16 cellular contexts compared by ENCODE assay signal in the genomic region with DNA sequence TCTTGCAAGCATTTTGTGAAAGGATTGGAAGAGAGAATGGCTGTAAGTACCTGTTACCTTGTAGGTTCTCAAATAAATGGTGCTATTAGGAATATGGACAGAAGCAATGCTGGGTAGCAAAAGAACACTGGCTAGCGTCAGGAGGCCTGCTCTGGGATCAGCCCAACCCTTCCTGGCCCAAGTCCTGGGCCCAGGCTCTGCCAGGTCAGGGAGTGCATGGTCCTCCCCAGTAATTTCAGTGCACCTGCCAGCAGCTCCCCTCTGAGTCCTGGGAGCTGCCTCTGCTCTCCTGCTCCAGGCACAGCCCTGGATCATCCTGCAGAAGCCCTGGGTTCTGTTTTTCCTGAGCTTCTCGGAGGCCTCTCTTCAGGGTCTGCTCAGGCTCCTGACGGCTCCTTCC.
DNase-seq lines count a peak whose midpoint lies in the region; ATAC-seq and TF ChIP-seq lines count a peak whose summit lies in the region.
"Had no signal": no experiment of that assay in that cellular context is flagged by ENCODE, and none has a peak within 500 bp of the region (broad histone marks: within the 10 kb centered on the region; RNA-seq: fewer than 3 reads in every experiment).

No MANE protein-coding gene starts in this region.

- H3K4me3 ChIP-seq in H7 (ENCODE audit: insufficient read depth, low read depth, low read length) (no peak overlapping the region), left ventricle myocardium inferior (no peak overlapping the region), neuronal stem cell (ENCODE audit: low read length in 2 of 2) (no peak overlapping the region)

- whole genome bisulfite sequencing in neuronal stem cell (ENCODE audit: extremely low coverage in 2 of 2, insufficient read length in 2 of 2, insufficient replicate concordance in 1 of 2), 2 donors, result no CpG with 5 or more reads among the region's 3 CpGs

- no peak for TF ChIP-seq CTCF in left ventricle myocardium inferior (IDR thresholded peaks at IDR 0.05; ENCODE audit: borderline replicate concordance)
- TF ChIP-seq CTCF in GM13976 (IDR thresholded peaks at IDR 0.05; ENCODE audit: borderline replicate concordance, control extremely low read depth, extremely low read depth, insufficient read depth, missing control alignments), result no peak

- peak overlapping the region; percentile 90 for H3K4ac ChIP-seq in neuronal stem cell (ENCODE audit: low read length)

- peak overlapping the region; percentile 62 for H2AFZ ChIP-seq in neuronal stem cell (ENCODE audit: low read length)

- peak overlapping the region; percentile 49 for H2AK5ac ChIP-seq in neuronal stem cell (ENCODE audit: low read depth, low read length)

- peak; percentile 58 for DNase-seq in H7
- peak; percentile 92 for DNase-seq in cerebellar cortex (ENCODE audit: low spot score)
- peak; percentile 35 for DNase-seq in left ventricle myocardium inferior
- no peak for DNase-seq in neuronal stem cell (ENCODE audit: low spot score)
- no peak for DNase-seq in GM13976 (ENCODE audit: low spot score)
- DNase-seq in stimulated activated effector memory CD8-positive, alpha-beta T cell treated with anti-CD3 and anti-CD28 coated beads, Interleukin-12 subunit alpha, Interleukin-12 subunit beta, amount 100 ng/mL, for 72 hours (ENCODE audit: low spot score in 2 of 2), result no peak
- DNase-seq in activated naive CD8-positive, alpha-beta T cell treated with anti-CD3 and anti-CD28 coated beads, Interleukin-2, amount 50 U/mL, for 24 hours, result no peak
- DNase-seq: AML-193, Calu3, DMS79, H9, MM.1S, NCI-H1105 treated with DMSO at 0.1 percent for 48 hours, NCI-H187 treated with DMSO at 0.1 percent for 48 hours, NCI-H82, SIG-M5 had no signal

- H3K27me3 ChIP-seq in H7 (ENCODE audit: control insufficient read depth, insufficient read depth, low read length), result no peaks in the 10 kb centered on the region
- H3K27me3 ChIP-seq in left ventricle myocardium inferior (ENCODE audit: low read depth), result no peaks in the 10 kb centered on the region
- H3K27me3 ChIP-seq in neuronal stem cell (ENCODE audit: control insufficient read depth in 3 of 3, insufficient read depth in 3 of 3, low read depth in 1 of 3, low read length in 3 of 3), result peaks cover 0 to 4% (median 0%) of the 10 kb centered on the region in 3 experiments

- H3K79me1 ChIP-seq in neuronal stem cell (ENCODE audit: low read depth, low read length), result no peaks in the 10 kb centered on the region

- H3K14ac ChIP-seq in neuronal stem cell (ENCODE audit: low read length), result no peak overlapping the region

- no peak overlapping the region for H2BK5ac ChIP-seq in neuronal stem cell (ENCODE audit: low read length)

- no peak overlapping the region for H2BK12ac ChIP-seq in neuronal stem cell (ENCODE audit: low read length)

- H3K23ac ChIP-seq in neuronal stem cell (ENCODE audit: low read depth, low read length, poor library complexity), result no peak overlapping the region

- H3K36me3 ChIP-seq in H7 (replicated peaks; ENCODE audit: control insufficient read depth, insufficient read depth, low read length) (no peaks in the 10 kb centered on the region), left ventricle myocardium inferior (no peaks in the 10 kb centered on the region), neuronal stem cell (replicated peaks in 1 of 2; ENCODE audit: control insufficient read depth in 2 of 2, insufficient read depth in 2 of 2, low read length in 2 of 2) (no peaks in the 10 kb centered on the region)

- H2BK15ac ChIP-seq in neuronal stem cell (ENCODE audit: low read length), result no peak overlapping the region

- in situ Hi-C loops in GM13976 (cut with MboI; ENCODE audit: low sequenced_read_pairs, unreplicated experiment), result no loop called here

- no peaks in the 10 kb centered on the region for H3K36me3 Mint-ChIP-seq in stimulated activated effector memory CD8-positive, alpha-beta T cell treated with anti-CD3 and anti-CD28 coated beads, Interleukin-12 subunit alpha, Interleukin-12 subunit beta, amount 100 ng/mL, for 72 hours
- H3K36me3 Mint-ChIP-seq in activated naive CD8-positive, alpha-beta T cell treated with anti-CD3 and anti-CD28 coated beads, Interleukin-2, amount 50 U/mL, for 24 hours (ENCODE audit: low read depth), result no peaks in the 10 kb centered on the region

- no peak overlapping the region for H4K8ac ChIP-seq in neuronal stem cell (ENCODE audit: low read depth, low read length)

- H3K27ac Mint-ChIP-seq in stimulated activated effector memory CD8-positive, alpha-beta T cell treated with anti-CD3 and anti-CD28 coated beads, Interleukin-12 subunit alpha, Interleukin-12 subunit beta, amount 100 ng/mL, for 72 hours, result no peak overlapping the region
- no peak overlapping the region for H3K27ac Mint-ChIP-seq in activated naive CD8-positive, alpha-beta T cell treated with anti-CD3 and anti-CD28 coated beads, Interleukin-2, amount 50 U/mL, for 24 hours

- no peak overlapping the region for H3K9ac ChIP-seq in neuronal stem cell (ENCODE audit: low read depth, low read length, poor library complexity)

- H3K18ac ChIP-seq in neuronal stem cell (ENCODE audit: low read length), result peak overlapping the region; percentile 2

- no peak overlapping the region for H3K4me2 ChIP-seq in neuronal stem cell (ENCODE audit: insufficient read depth, low read length, poor library complexity, severe bottlenecking)

- H3K4me1 Mint-ChIP-seq in stimulated activated effector memory CD8-positive, alpha-beta T cell treated with anti-CD3 and anti-CD28 coated beads, Interleukin-12 subunit alpha, Interleukin-12 subunit beta, amount 100 ng/mL, for 72 hours, result no peaks in the 10 kb centered on the region
- no peaks in the 10 kb centered on the region for H3K4me1 Mint-ChIP-seq in activated naive CD8-positive, alpha-beta T cell treated with anti-CD3 and anti-CD28 coated beads, Interleukin-2, amount 50 U/mL, for 24 hours

- H4K91ac ChIP-seq in neuronal stem cell (ENCODE audit: low read depth, low read length, poor library complexity), result no peak overlapping the region

- H3K27me3 Mint-ChIP-seq in activated naive CD8-positive, alpha-beta T cell treated with anti-CD3 and anti-CD28 coated beads, Interleukin-2, amount 50 U/mL, for 24 hours, result peaks cover 13% of the 10 kb centered on the region

- no peaks in the 10 kb centered on the region for H3K9me3 Mint-ChIP-seq in stimulated activated effector memory CD8-positive, alpha-beta T cell treated with anti-CD3 and anti-CD28 coated beads, Interleukin-12 subunit alpha, Interleukin-12 subunit beta, amount 100 ng/mL, for 72 hours
- H3K9me3 Mint-ChIP-seq in activated naive CD8-positive, alpha-beta T cell treated with anti-CD3 and anti-CD28 coated beads, Interleukin-2, amount 50 U/mL, for 24 hours, result no peaks in the 10 kb centered on the region

- no peak for ATAC-seq in stimulated activated effector memory CD8-positive, alpha-beta T cell treated with anti-CD3 and anti-CD28 coated beads, Interleukin-12 subunit alpha, Interleukin-12 subunit beta, amount 100 ng/mL, for 72 hours
- ATAC-seq in activated naive CD8-positive, alpha-beta T cell treated with anti-CD3 and anti-CD28 coated beads, Interleukin-2, amount 50 U/mL, for 24 hours, result no peak

- no peaks in the 10 kb centered on the region for H3K9me3 ChIP-seq in left ventricle myocardium inferior (replicated peaks)
- H3K9me3 ChIP-seq in neuronal stem cell (replicated peaks in 1 of 2; ENCODE audit: control insufficient read depth in 2 of 2, insufficient read depth in 1 of 2, low read depth in 1 of 2, low read length in 2 of 2), result no peaks in the 10 kb centered on the region

- intact Hi-C loops in left ventricle myocardium inferior (cut with micrococcal nuclease), result no loop called here

- no peak overlapping the region for H3K4me3 Mint-ChIP-seq in stimulated activated effector memory CD8-positive, alpha-beta T cell treated with anti-CD3 and anti-CD28 coated beads, Interleukin-12 subunit alpha, Interleukin-12 subunit beta, amount 100 ng/mL, for 72 hours
- no peak overlapping the region for H3K4me3 Mint-ChIP-seq in activated naive CD8-positive, alpha-beta T cell treated with anti-CD3 and anti-CD28 coated beads, Interleukin-2, amount 50 U/mL, for 24 hours
- H3K4me3 Mint-ChIP-seq: H9 had no signal

- peak overlapping the region; percentile 22 for H3K27ac ChIP-seq in left ventricle myocardium inferior (replicated peaks)
- no peak overlapping the region for H3K27ac ChIP-seq in neuronal stem cell (replicated peaks; ENCODE audit: low read length)

- H3K4me1 ChIP-seq in left ventricle myocardium inferior, result peaks cover 19% of the 10 kb centered on the region
- peaks cover 12 to 19% of the 10 kb centered on the region in 2 donors for H3K4me1 ChIP-seq in neuronal stem cell (ENCODE audit: control insufficient read depth in 2 of 2, insufficient read depth in 1 of 2, low read depth in 1 of 2, low read length in 2 of 2)

- no peak overlapping the region for H2BK120ac ChIP-seq in neuronal stem cell (ENCODE audit: low read depth, low read length)

Comparison
In these comparisons a context has a peak if more than half of its experiments do, and no peak if none do; other contexts are left out.
1. DNase-seq: peak in H7 (single experiment), cerebellar cortex (single experiment) and left ventricle myocardium inferior (single experiment); none in neuronal stem cell (single experiment), GM13976 (single experiment), stimulated activated effector memory CD8-positive, alpha-beta T cell treated with anti-CD3 and anti-CD28 coated beads, Interleukin-12 subunit alpha, Interleukin-12 subunit beta, amount 100 ng/mL, for 72 hours (0 of 2) and activated naive CD8-positive, alpha-beta T cell treated with anti-CD3 and anti-CD28 coated beads, Interleukin-2, amount 50 U/mL, for 24 hours (single experiment).